Comparison of ENCODE assay signal across 8 cellular contexts in the genomic region with DNA sequence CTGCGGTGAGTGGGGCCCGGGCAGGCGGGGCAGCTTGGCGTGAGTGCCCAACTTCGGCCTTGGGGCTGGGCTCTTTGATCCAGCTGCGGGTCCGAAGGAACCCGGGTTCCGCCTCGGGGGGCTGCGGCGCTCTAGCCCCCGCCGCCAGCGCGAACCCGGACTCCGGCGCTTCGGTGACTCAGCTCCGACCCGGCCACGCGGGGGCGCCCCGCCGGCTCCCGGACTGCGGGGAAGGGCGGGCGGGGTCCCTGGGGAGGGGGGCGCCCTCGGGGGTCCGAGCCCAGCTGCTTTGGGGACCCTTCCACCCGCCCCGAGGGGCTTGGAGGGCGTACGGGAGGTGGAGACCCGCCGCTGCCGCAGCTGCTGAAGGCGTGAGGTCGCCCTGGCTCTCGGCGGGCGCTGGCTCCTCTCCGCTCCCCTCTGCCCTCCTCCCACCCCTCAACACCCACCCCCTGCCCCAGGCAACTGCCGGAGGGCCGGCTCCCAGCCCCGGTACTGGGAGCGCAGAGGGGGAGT. TPM values are rescaled to one million over a fixed set of nuclear protein-coding genes. Genes with fewer than 3 reads are reported as not detected.
DNase-seq lines count a peak whose midpoint lies in the region; ATAC-seq, FAIRE-seq and TF ChIP-seq lines count a peak whose summit lies in the region.

No MANE protein-coding gene starts in this region.

- H2AFZ ChIP-seq in SU-DHL-6 (ENCODE audit: low read depth, low read length, severe bottlenecking) (no peak overlapping the region), K562 (ENCODE audit: low read depth, low read length) (peak overlapping the region; percentile 91)

- H4K20me1 ChIP-seq in SU-DHL-6 (ENCODE audit: low read depth, low read length) (no peaks in the 10 kb centered on the region), K562 (replicated peaks; ENCODE audit: control insufficient read depth, insufficient read depth, low read length) (peaks cover 10% of the 10 kb centered on the region; the same call in 1 of the 2 replicates)

- no peak for FAIRE-seq in K562 (lab: Jason Lieb, UNC)

- H3K9me2 ChIP-seq in SU-DHL-6 (replicated peaks; ENCODE audit: insufficient read depth, low read length) = no peaks in the 10 kb centered on the region

- TF ChIP-seq POLR2A in K562 (conservative IDR thresholded peaks at IDR 0.05) = no peak

- ATAC-seq in HG02642 (IDR thresholded peaks at IDR 0.05; ENCODE audit: poor library complexity, unreplicated experiment) (peak; percentile 60), K562 (peak; percentile 84)

- H3K27ac ChIP-seq in SU-DHL-6 (ENCODE audit: low read depth, low read length) = no peak overlapping the region
- peak overlapping the region; percentile 71 for H3K27ac ChIP-seq in K562 (ENCODE audit: extremely low read depth, low read depth, low read length)

- TF ChIP-seq CTCF in SU-DHL-6 (IDR thresholded peaks at IDR 0.05; ENCODE audit: insufficient read depth, low read length, poor library complexity, severe bottlenecking) = peak; percentile 60
- peak; percentile 52 to 73 (median 58); a peak in 5 of 6 replicates for TF ChIP-seq CTCF in K562 (IDR thresholded peaks at IDR 0.05 in 2 of 3, conservative IDR thresholded peaks at IDR 0.05 in 1 of 3; ENCODE audit: insufficient read depth in 2 of 3, low read depth in 1 of 3, low read length in 3 of 3)

- DNase-seq in EL (peak; percentile 40), K562 (ENCODE audit: extremely low read depth in 1 of 4, low spot score in 3 of 4) (peak; percentile 59 to 83 (median 76)), islet precursor cell (peak; percentile 72), SIG-M5 treated with dmso at 0.1 percent for 504 hours (lab: John Stamatoyannopoulos, UW; ENCODE audit: unreplicated experiment) (no peak), hepatic stellate cell (ENCODE audit: low spot score) (no peak)
- peak; percentile 17 to 50 for DNase-seq in stimulated activated CD4-positive, alpha-beta T cell treated with anti-CD3 and anti-CD28 coated beads, Interleukin-1b, Interleukin-23, amount 100 ng/mL, for 4 hours (ENCODE audit: low read depth in 2 of 2)

- WGBS in K562 (ENCODE audit: insufficient coverage, low coverage, missing lambda C conversion rate) = under 1% methylated on average over 18 of the region's 51 CpGs

- H3K9me3 ChIP-seq in SU-DHL-6 (ENCODE audit: insufficient read depth, low read length) = no peaks in the 10 kb centered on the region
- no peaks in the 10 kb centered on the region for H3K9me3 ChIP-seq in K562 (replicated peaks; ENCODE audit: control insufficient read depth, insufficient read depth, low read depth, low read length)

- BruUV-seq in K562 (replicated peaks; lab: Mats Ljungman, UMichigan) = no TSS peak

- TF ChIP-seq RAD21 in K562 (CRISPR knock-in tag; conservative IDR thresholded peaks at IDR 0.05 in 1 of 2, IDR thresholded peaks at IDR 0.05 in 1 of 2) = peak in 1 of 2 experiments; percentile 7; a peak in 1 of 4 replicates

- intact Hi-C loops in K562 (cut with micrococcal nuclease) = no loop called here

- peak overlapping the region; percentile 40; the same call in 1 of the 2 replicates for H3K9ac ChIP-seq in SU-DHL-6 (ENCODE audit: low read length)
- peak overlapping the region; percentile 69 to 97; a peak in 3 of 4 replicates for H3K9ac ChIP-seq in K562 (ENCODE audit: insufficient read depth in 1 of 2, low read depth in 2 of 2, low read length in 2 of 2)

- CTCF ChIA-PET in K562 (lab: Yijun Ruan, JAX; ENCODE audit: low intra/inter-chr PET ratio) = interaction anchor here (1.3 kb wide), 1 partner anchor 75 kb away, joined by 4 read pairs; no protein-coding TSS in a partner anchor

- H3K4me3 ChIP-seq in SU-DHL-6 (ENCODE audit: insufficient read depth, low read length, poor library complexity, severe bottlenecking) (peak overlapping the region; percentile 51), K562 (peak overlapping the region; percentile 84)

- no peaks in the 10 kb centered on the region for H3K36me3 ChIP-seq in SU-DHL-6 (ENCODE audit: low read length)
- H3K36me3 ChIP-seq in K562 (ENCODE audit: control insufficient read depth, insufficient read depth, low read length) = no peaks in the 10 kb centered on the region

- no peaks in the 10 kb centered on the region for H3K9me1 ChIP-seq in K562 (ENCODE audit: control insufficient read depth, insufficient read depth, low read length)

- no peak for TF ChIP-seq EP300 in K562 (IDR thresholded peaks at IDR 0.05; ENCODE audit: low read length)

- H3K4me2 ChIP-seq in SU-DHL-6 (ENCODE audit: low read depth, low read length, poor library complexity, severe bottlenecking) = peak overlapping the region; percentile 56
- H3K4me2 ChIP-seq in K562 (ENCODE audit: insufficient read depth, low read length) = peak overlapping the region; percentile 76

- no peaks in the 10 kb centered on the region for H3K27me3 ChIP-seq in SU-DHL-6 (ENCODE audit: low read length)
- H3K27me3 ChIP-seq in K562 (ENCODE audit: control insufficient read depth in 2 of 2, insufficient read depth in 2 of 2, low read length in 2 of 2) = peaks cover 0 to 4% of the 10 kb centered on the region in 2 experiments; a peak in 2 of 5 replicates

- H3K79me2 ChIP-seq in SU-DHL-6 (ENCODE audit: insufficient read depth, low read length) = no peaks in the 10 kb centered on the region
- H3K79me2 ChIP-seq in K562 (ENCODE audit: control insufficient read depth, insufficient read depth, low read length) = no peaks in the 10 kb centered on the region

- no peaks in the 10 kb centered on the region for H3F3A ChIP-seq in SU-DHL-6 (ENCODE audit: insufficient read depth)

- in situ Hi-C loops in K562 (cut with MboI) = no loop called here

- POLR2A ChIA-PET in K562 (lab: Yijun Ruan, JAX) = interaction anchor here (0.6 to 1.5 kb wide), 5 partner anchors 11 to 120 kb away, joined by 3 to 7 read pairs (median 4); no protein-coding TSS in a partner anchor

- H3K4me1 ChIP-seq in K562 (replicated peaks in 1 of 2; ENCODE audit: control insufficient read depth in 2 of 2, insufficient read depth in 2 of 2, low read length in 2 of 2) = peaks cover 11 to 28% of the 10 kb centered on the region in 2 experiments; a peak in 4 of 5 replicates

TF ChIP-seq in K562, 482 proteins besides CTCF, POLR2A, EP300 and RAD21 (continues in another document):
- TF ChIP-seq BHLHE40 (IDR thresholded peaks at IDR 0.05; ENCODE audit: low read length) = 0 out of 2 replicates have a peak, but pooled peaks have one; percentile 6
- TF ChIP-seq, protein P1, sequence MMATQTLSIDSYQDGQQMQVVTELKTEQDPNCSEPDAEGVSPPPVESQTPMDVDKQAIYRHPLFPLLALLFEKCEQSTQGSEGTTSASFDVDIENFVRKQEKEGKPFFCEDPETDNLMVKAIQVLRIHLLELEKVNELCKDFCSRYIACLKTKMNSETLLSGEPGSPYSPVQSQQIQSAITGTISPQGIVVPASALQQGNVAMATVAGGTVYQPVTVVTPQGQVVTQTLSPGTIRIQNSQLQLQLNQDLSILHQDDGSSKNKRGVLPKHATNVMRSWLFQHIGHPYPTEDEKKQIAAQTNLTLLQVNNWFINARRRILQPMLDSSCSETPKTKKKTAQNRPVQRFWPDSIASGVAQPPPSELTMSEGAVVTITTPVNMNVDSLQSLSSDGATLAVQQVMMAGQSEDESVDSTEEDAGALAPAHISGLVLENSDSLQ (IDR thresholded peaks at IDR 0.05) = no peak
- TF ChIP-seq KAT2B (IDR thresholded peaks at IDR 0.05; ENCODE audit: low read depth, low read length) = no peak
- TF ChIP-seq CTBP1 (IDR thresholded peaks at IDR 0.05; ENCODE audit: borderline replicate concordance) = 0 out of 2 replicates have a peak, but pooled peaks have one; percentile 2
- peak; percentile 28 for TF ChIP-seq HNRNPK (IDR thresholded peaks at IDR 0.05; ENCODE audit: low read depth, low read length, poor library complexity, severe bottlenecking)
- TF ChIP-seq, protein P2, sequence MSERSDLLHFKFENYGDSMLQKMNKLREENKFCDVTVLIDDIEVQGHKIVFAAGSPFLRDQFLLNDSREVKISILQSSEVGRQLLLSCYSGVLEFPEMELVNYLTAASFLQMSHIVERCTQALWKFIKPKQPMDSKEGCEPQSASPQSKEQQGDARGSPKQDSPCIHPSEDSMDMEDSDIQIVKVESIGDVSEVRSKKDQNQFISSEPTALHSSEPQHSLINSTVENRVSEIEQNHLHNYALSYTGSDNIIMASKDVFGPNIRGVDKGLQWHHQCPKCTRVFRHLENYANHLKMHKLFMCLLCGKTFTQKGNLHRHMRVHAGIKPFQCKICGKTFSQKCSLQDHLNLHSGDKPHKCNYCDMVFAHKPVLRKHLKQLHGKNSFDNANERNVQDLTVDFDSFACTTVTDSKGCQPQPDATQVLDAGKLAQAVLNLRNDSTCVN (CRISPR knock-in tag; IDR thresholded peaks at IDR 0.05) = no peak
- TF ChIP-seq, protein P3, sequence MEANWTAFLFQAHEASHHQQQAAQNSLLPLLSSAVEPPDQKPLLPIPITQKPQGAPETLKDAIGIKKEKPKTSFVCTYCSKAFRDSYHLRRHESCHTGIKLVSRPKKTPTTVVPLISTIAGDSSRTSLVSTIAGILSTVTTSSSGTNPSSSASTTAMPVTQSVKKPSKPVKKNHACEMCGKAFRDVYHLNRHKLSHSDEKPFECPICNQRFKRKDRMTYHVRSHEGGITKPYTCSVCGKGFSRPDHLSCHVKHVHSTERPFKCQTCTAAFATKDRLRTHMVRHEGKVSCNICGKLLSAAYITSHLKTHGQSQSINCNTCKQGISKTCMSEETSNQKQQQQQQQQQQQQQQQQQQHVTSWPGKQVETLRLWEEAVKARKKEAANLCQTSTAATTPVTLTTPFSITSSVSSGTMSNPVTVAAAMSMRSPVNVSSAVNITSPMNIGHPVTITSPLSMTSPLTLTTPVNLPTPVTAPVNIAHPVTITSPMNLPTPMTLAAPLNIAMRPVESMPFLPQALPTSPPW (CRISPR knock-in tag; IDR thresholded peaks at IDR 0.05) = peak; percentile 96

RNA-seq across cellular contexts. Expression of gene CPNE2, which starts 0.5 kb away (rescaled TPM):
- total RNA-seq in K562 (2011; cell fraction: chromatin; rRNA removed; ENCODE audit: low replicate concordance) = 13.7 and 32.7 TPM in 2 replicates
- 12.5 and 13.5 TPM in 2 replicates for total RNA-seq in K562 (2011; cell fraction: nucleolus; rRNA removed)
- 13.3 and 19.4 TPM in 2 replicates for total RNA-seq in K562 (2011; cell fraction: nucleoplasm; rRNA removed)
- total RNA-seq in K562 (2014; rRNA removed) (7.0 and 7.3 TPM in 2 replicates), K562 (2014; rRNA removed; fragmentation: Illumina TruSeq; extraction: Trizol) (4.2 and 5.0 TPM in 2 replicates), K562 (2015; rRNA removed; fragmentation: Illumina TruSeq; extraction: Trizol) (7.7 and 8.6 TPM in 2 replicates), K562 (2021) (9.5 and 10.6 TPM in 2 replicates)
- polyA plus RNA-seq in K562 (2011; rRNA removed) (13.9 and 26.9 TPM in 2 replicates), K562 (2014; fragmentation: Illumina TruSeq; extraction: Trizol) (11.8 and 14.1 TPM in 2 replicates), K562 (2014; fragmentation: Nextera tagmentation; extraction: Ambion mirVana) (1 to 10 TPM; 3.0 to 3.8 TPM), K562 (2014; rRNA removed) (11.7 and 14.0 TPM in 2 replicates)
- 28.1 and 34.9 TPM in 2 replicates for polyA plus RNA-seq in K562 (2011; cell fraction: cytosol; rRNA removed)
- polyA plus RNA-seq in K562 (2011; cell fraction: nucleus; rRNA removed) = 14.0 and 18.6 TPM in 2 replicates
- polyA plus RNA-seq in K562 (2012) = 14.1 and 33.3 TPM in 2 replicates
- 8.9 and 12.3 TPM in 2 replicates for polyA minus RNA-seq in K562 (2011; rRNA and poly(A)+ RNA removed)
- 7.7 and 8.6 TPM in 2 replicates for polyA minus RNA-seq in K562 (2011; cell fraction: cytosol; rRNA and poly(A)+ RNA removed)
- 6.6 and 9.8 TPM in 2 replicates for polyA minus RNA-seq in K562 (2011; cell fraction: nucleus; rRNA and poly(A)+ RNA removed)

Comparison
In these comparisons a context has a peak if more than half of its experiments do, and no peak if none do; other contexts are left out.
1. DNase-seq: peak in EL (single experiment), K562 (4 of 4), islet precursor cell (single experiment) and stimulated activated CD4-positive, alpha-beta T cell treated with anti-CD3 and anti-CD28 coated beads, Interleukin-1b, Interleukin-23, amount 100 ng/mL, for 4 hours (2 of 2); none in SIG-M5 treated with dmso at 0.1 percent for 504 hours (single experiment) and hepatic stellate cell (single experiment).